Comparison of ENCODE assay signal across 8 cellular contexts in genomic region chr19:55598719-55599467, GRCh38. TPM values are rescaled to one million over a fixed set of nuclear protein-coding genes. Genes with fewer than 3 reads are reported as not detected.
A peak's percentile ranks its signal among the peaks of the same experiment; 100 is the strongest.
DNase-seq lines count a peak whose midpoint lies in the region; ATAC-seq, FAIRE-seq and TF ChIP-seq lines count a peak whose summit lies in the region.

No MANE protein-coding gene starts in this region.

- TF ChIP-seq CTCF in left ventricle myocardium inferior (IDR thresholded peaks at IDR 0.05; ENCODE audit: borderline replicate concordance) (no peak), psoas muscle (IDR thresholded peaks at IDR 0.05) (no peak)

- peaks cover 34% of the 10 kb centered on the region for H3K36me3 Mint-ChIP-seq in T-cell

- H3K4me3 ChIP-seq in left ventricle myocardium inferior (peak overlapping the region; percentile 83), psoas muscle (peak overlapping the region; percentile 72)

- H3K4me3 Mint-ChIP-seq in T-cell = peak overlapping the region; percentile 98 to 99 (median 98)

- H3K36me3 ChIP-seq in left ventricle myocardium inferior = peaks cover 26% of the 10 kb centered on the region
- peaks cover 0 to 41% of the 10 kb centered on the region in 2 donors for H3K36me3 ChIP-seq in psoas muscle (ENCODE audit: insufficient read depth in 1 of 2, low read depth in 1 of 2)

- H3K27ac Mint-ChIP-seq in T-cell = peak overlapping the region; percentile 100

- H3K9me3 ChIP-seq in left ventricle myocardium inferior (replicated peaks) (no peaks in the 10 kb centered on the region), psoas muscle (no peaks in the 10 kb centered on the region)

- intact Hi-C loops in left ventricle myocardium inferior (cut with micrococcal nuclease) (no loop called here), psoas muscle (cut with DNase I) (loop anchor here in 1 of 2 donors (5.0 kb wide), 1 partner anchor 52 kb away; the partner anchor contains the start of gene SBK3)

- no peaks in the 10 kb centered on the region for H3K27me3 Mint-ChIP-seq in T-cell

- CTCF ChIA-PET in T-cell (lab: Charles Lee) = interaction anchor here in 1 of 2 donors (0.6 to 1.7 kb wide), 10 partner anchors 25 to 260 kb away, joined by 3 to 10 read pairs (median 4); partner anchors contain the start of genes ISOC2, KMT5C, U2AF2 and ZNF628

- H3K4me1 Mint-ChIP-seq in T-cell = peaks cover 21 to 37% (median 23%) of the 10 kb centered on the region in 3 donors

- FAIRE-seq in GM12891 (lab: Jason Lieb, UNC) (peak; percentile 87), urothelium cell line (lab: Jason Lieb, UNC) (no peak)

- peak; percentile 49 for ATAC-seq in HG02798 (IDR thresholded peaks at IDR 0.05; ENCODE audit: poor library complexity, unreplicated experiment)
- peak; percentile 63 to 73 (median 66) for ATAC-seq in T-cell (replicated peaks in 1 of 4)
- peak; percentile 80 to 85 (median 83) for ATAC-seq in psoas muscle

- H3K27ac ChIP-seq in left ventricle myocardium inferior (replicated peaks) (peak overlapping the region; percentile 99), psoas muscle (peak overlapping the region; percentile 98)

- 5 to 6% (median 6%) methylated on average over 24 to 26 of the region's 26 CpGs for WGBS in psoas muscle, 3 donors

- DNase-seq in GM12891 (ENCODE audit: insufficient read length, low spot score) (peak; percentile 78), NCI-H1436 treated with DMSO at 0.1 percent for 48 hours (lab: John Stamatoyannopoulos, UW) (peak; percentile 94), T-cell (peak; percentile 83 to 99 (median 90)), amniotic epithelial cell (ENCODE audit: low read depth) (peak; percentile 97), left ventricle myocardium inferior (peak; percentile 90), psoas muscle (peak; percentile 93 to 97), urothelium cell line (ENCODE audit: low spot score) (peak; percentile 85)

- H3K9me3 Mint-ChIP-seq in T-cell = peaks cover 0 to 3% (median 0%) of the 10 kb centered on the region in 3 donors

- POLR2A ChIA-PET in T-cell (lab: Charles Lee) = interaction anchor here (0.6 to 2.1 kb wide), 7 partner anchors 26 to 319 kb away, joined by 3 to 11 read pairs (median 4); partner anchors contain the start of gene ZNF784 (in 2 of the 2)

- no peak for TF ChIP-seq POLR2A in GM12891 (IDR thresholded peaks at IDR 0.05; ENCODE audit: low read depth, low read length)

- no peaks in the 10 kb centered on the region for H3K27me3 ChIP-seq in left ventricle myocardium inferior (ENCODE audit: low read depth)
- no peaks in the 10 kb centered on the region for H3K27me3 ChIP-seq in psoas muscle (ENCODE audit: insufficient read depth in 3 of 3, low read length in 2 of 3)

- H3K4me1 ChIP-seq in left ventricle myocardium inferior (peaks cover 28% of the 10 kb centered on the region), psoas muscle (peaks cover 20% of the 10 kb centered on the region)

TF ChIP-seq in GM12891, 5 proteins besides CTCF, POLR2A, EP300 and RAD21:
- TF ChIP-seq POU2F2 (IDR thresholded peaks at IDR 0.05; ENCODE audit: low read depth, low read length) (no peak), SPI1 (IDR thresholded peaks at IDR 0.05; ENCODE audit: low read depth, low read length) (no peak), POLR2AphosphoS5 (IDR thresholded peaks at IDR 0.05; ENCODE audit: low read depth, low read length) (no peak), PAX5 (IDR thresholded peaks at IDR 0.05; ENCODE audit: insufficient read depth, low read length, severe bottlenecking) (no peak), TAF1 (IDR thresholded peaks at IDR 0.05; ENCODE audit: low read depth, low read length) (no peak; the same call in 1 of the 2 replicates)

RNA-seq across cellular contexts. Expression of gene FIZ1, which starts 0.4 kb away (rescaled TPM):
- polyA plus RNA-seq in GM12891 (2012; ENCODE audit: low read depth, missing spikeins) = 6.5 TPM
- total RNA-seq in T-cell (10 to 100 TPM in 4 of 5 donors, 1 to 10 TPM in 1; 9.8 to 27.7 (median 19.0) TPM), left ventricle myocardium inferior (16.0 TPM), psoas muscle (10 to 100 TPM in 3 of 4 donors, 1 to 10 TPM in 1; 9.9 to 23.7 (median 13.2) TPM)
- polyA plus RNA-seq in psoas muscle = 10 to 100 TPM; 10.8 to 12.1 (median 11.5) TPM

RNA-seq across cellular contexts. Expression of gene ZNF524, which starts 1.2 kb away (rescaled TPM):
- polyA plus RNA-seq in GM12891 (2012; ENCODE audit: low read depth, missing spikeins) = 8.1 TPM
- total RNA-seq in T-cell = 10 to 100 TPM; 14.9 to 42.2 (median 33.4) TPM
- 15.6 TPM for total RNA-seq in left ventricle myocardium inferior
- 10 to 100 TPM; 21.4 to 32.0 (median 24.5) TPM for total RNA-seq in psoas muscle
- polyA plus RNA-seq in psoas muscle = 10 to 100 TPM; 38.6 to 52.5 (median 41.4) TPM

RNA-seq across cellular contexts. Expression of gene ZNF865, which starts 6.6 kb away (rescaled TPM):
- polyA plus RNA-seq in GM12891 (2012; ENCODE audit: low read depth, missing spikeins) = 4.6 TPM
- total RNA-seq in T-cell = 10 to 100 TPM; 16.3 to 29.4 (median 27.3) TPM
- total RNA-seq in left ventricle myocardium inferior = 17.0 TPM
- total RNA-seq in psoas muscle = 10 to 100 TPM; 17.1 to 40.4 (median 25.0) TPM
- 10 to 100 TPM; 11.1 to 20.3 (median 19.3) TPM for polyA plus RNA-seq in psoas muscle

RNA-seq across cellular contexts. Expression of gene ZNF579, which starts 18.2 kb away (rescaled TPM):
- polyA plus RNA-seq in GM12891 (2012; ENCODE audit: low read depth, missing spikeins) = 4.4 TPM
- total RNA-seq in T-cell (10 to 100 TPM in 3 of 5 donors, 1 to 10 TPM in 2; 5.4 to 13.3 (median 10.0) TPM), left ventricle myocardium inferior (11.5 TPM), psoas muscle (10 to 100 TPM; 21.8 to 81.6 (median 29.5) TPM)
- polyA plus RNA-seq in psoas muscle = 10 to 100 TPM in 2 of 3 donors, 1 to 10 TPM in 1; 4.2 to 22.9 (median 14.2) TPM

RNA-seq across cellular contexts. Expression of gene ZNF784, which starts 25.5 kb away (rescaled TPM):
- 3.3 TPM for polyA plus RNA-seq in GM12891 (2012; ENCODE audit: low read depth, missing spikeins)
- 10 to 100 TPM in 2 of 5 donors, 1 to 10 TPM in 3; 7.2 to 13.3 (median 8.2) TPM for total RNA-seq in T-cell
- total RNA-seq in left ventricle myocardium inferior = 13.2 TPM
- 10 to 100 TPM in 3 of 4 donors, 1 to 10 TPM in 1; 9.0 to 22.2 (median 11.4) TPM for total RNA-seq in psoas muscle
- 10 to 100 TPM in 1 of 3 donors, 1 to 10 TPM in 2; 4.9 to 14.9 (median 7.3) TPM for polyA plus RNA-seq in psoas muscle

Comparison
In these comparisons a context has a peak if more than half of its experiments do, and no peak if none do; other contexts are left out.
1. Peak in every context shown above with its lines: DNase-seq, ATAC-seq, H3K4me3 ChIP-seq and H3K27ac ChIP-seq.